ENCODE assay signal across 11 cellular contexts in genomic region chr19:7004313-7004931, GRCh38. TPM values are rescaled to one million over a fixed set of nuclear protein-coding genes. Genes with fewer than 3 reads are reported as not detected.
DNase-seq lines count a peak whose midpoint lies in the region; ATAC-seq, FAIRE-seq and TF ChIP-seq lines count a peak whose summit lies in the region.
"Had no signal": no experiment of that assay in that cellular context is flagged by ENCODE, and none has a peak within 500 bp of the region (broad histone marks: within the 10 kb centered on the region; RNA-seq: fewer than 3 reads in every experiment).

No MANE protein-coding gene starts in this region.

- H3K9me3 ChIP-seq in OCI-LY1 (ENCODE audit: low read length) = no peaks in the 10 kb centered on the region

- H3K4me1 ChIP-seq in OCI-LY1 (ENCODE audit: insufficient read depth, low read length, severe bottlenecking) = no peaks in the 10 kb centered on the region

- no peaks in the 10 kb centered on the region; the same call in 1 of the 2 replicates for H3K27me3 ChIP-seq in OCI-LY1 (ENCODE audit: insufficient read depth, low read length)

- H3F3A ChIP-seq in OCI-LY1 (ENCODE audit: insufficient read depth, low read length) = no peaks in the 10 kb centered on the region

- FAIRE-seq in GM19239 (lab: Jason Lieb, UNC) = no peak

- DNase-seq in 8988T (peak; percentile 27), glomerular endothelial cell (ENCODE audit: extremely low read depth, low read depth, low spot score) (peak; percentile 20), NCI-H345 treated with DMSO at 0.1 percent for 48 hours (lab: John Stamatoyannopoulos, UW; ENCODE audit: unreplicated experiment) (no peak), COLO668 (lab: John Stamatoyannopoulos, UW; ENCODE audit: unreplicated experiment) (no peak), GM19239 (ENCODE audit: insufficient read length, low spot score) (no peak)
- DNase-seq: activated naive CD8-positive, alpha-beta T cell treated with anti-CD3 and anti-CD28 coated beads, Interleukin-2, amount 10 ng/mL, durations not matched to agents 7 days and 5 days; NCI-H1436 treated with DMSO at 0.1 percent for 48 hours had no signal

- H3K27ac ChIP-seq in OCI-LY1 (ENCODE audit: low read depth, low read length, poor library complexity, severe bottlenecking) = no peak overlapping the region

- no peaks in the 10 kb centered on the region for H3K79me2 ChIP-seq in OCI-LY1 (ENCODE audit: insufficient read depth, low read length)

- peak; percentile 60; the same call in 2 of the 3 replicates for TF ChIP-seq CTCF in GM12872 (IDR thresholded peaks at IDR 0.05; ENCODE audit: insufficient read depth, low read depth, low read length)
- peak; percentile 81 for TF ChIP-seq CTCF in OCI-LY1 (IDR thresholded peaks at IDR 0.05; ENCODE audit: low read length)

- no peak for ATAC-seq in GM21576 (IDR thresholded peaks at IDR 0.05; ENCODE audit: unreplicated experiment)

- no peak overlapping the region for H3K9ac ChIP-seq in OCI-LY1 (ENCODE audit: low read length)

- H3K4me3 ChIP-seq in OCI-LY1 (ENCODE audit: low read depth, low read length, poor library complexity, severe bottlenecking) = no peak overlapping the region

- no peak overlapping the region for H3K4me2 ChIP-seq in OCI-LY1 (ENCODE audit: low read length)

- no peaks in the 10 kb centered on the region for H4K20me1 ChIP-seq in OCI-LY1 (ENCODE audit: insufficient read depth, low read length)

- no peak overlapping the region for H2AFZ ChIP-seq in OCI-LY1 (ENCODE audit: low read length)

- no peaks in the 10 kb centered on the region for H3K9me2 ChIP-seq in OCI-LY1 (ENCODE audit: low read depth, low read length)

- no peaks in the 10 kb centered on the region for H3K36me3 ChIP-seq in OCI-LY1 (ENCODE audit: insufficient read depth, low read length)

RNA-seq across cellular contexts. Expression of gene MBD3L2B, which starts 16.8 kb away (rescaled TPM):
- not detected in 2 replicates for total RNA-seq in glomerular endothelial cell
- total RNA-seq: activated naive CD8-positive, alpha-beta T cell treated with anti-CD3 and anti-CD28 coated beads, Interleukin-2, amount 10 ng/mL, durations not matched to agents 7 days and 5 days; ureter had no signal

RNA-seq across cellular contexts. Expression of gene MBD3L5, which starts 26.0 kb away (rescaled TPM):
- total RNA-seq in glomerular endothelial cell = not detected in 2 replicates
- total RNA-seq: activated naive CD8-positive, alpha-beta T cell treated with anti-CD3 and anti-CD28 coated beads, Interleukin-2, amount 10 ng/mL, durations not matched to agents 7 days and 5 days; ureter had no signal

RNA-seq across cellular contexts. Expression of gene MBD3L4, which starts 35.6 kb away (rescaled TPM):
- not detected in 2 replicates for total RNA-seq in glomerular endothelial cell
- total RNA-seq: activated naive CD8-positive, alpha-beta T cell treated with anti-CD3 and anti-CD28 coated beads, Interleukin-2, amount 10 ng/mL, durations not matched to agents 7 days and 5 days; ureter had no signal

RNA-seq across cellular contexts. Expression of gene MBD3L2, which starts 44.7 kb away (rescaled TPM):
- not detected in 2 replicates for total RNA-seq in glomerular endothelial cell
- total RNA-seq: activated naive CD8-positive, alpha-beta T cell treated with anti-CD3 and anti-CD28 coated beads, Interleukin-2, amount 10 ng/mL, durations not matched to agents 7 days and 5 days; ureter had no signal

RNA-seq across cellular contexts. Expression of gene MBD3L3, which starts 54.1 kb away (rescaled TPM):
- total RNA-seq in glomerular endothelial cell = not detected in 2 replicates
- total RNA-seq: activated naive CD8-positive, alpha-beta T cell treated with anti-CD3 and anti-CD28 coated beads, Interleukin-2, amount 10 ng/mL, durations not matched to agents 7 days and 5 days; ureter had no signal

Comparison
In these comparisons a context has a peak if more than half of its experiments do, and no peak if none do; other contexts are left out.
1. DNase-seq: peak in 8988T (single experiment) and glomerular endothelial cell (single experiment); none in NCI-H345 treated with DMSO at 0.1 percent for 48 hours (single experiment), COLO668 (single experiment) and GM19239 (single experiment).